Comparison of ENCODE assay signal across 11 cellular contexts in genomic region chr20:22268675-22269074, GRCh38.
"Had no signal": no experiment of that assay in that cellular context is flagged by ENCODE, and none has a peak within 500 bp of the region (broad histone marks: within the 10 kb centered on the region; RNA-seq: fewer than 3 reads in every experiment).

No MANE protein-coding gene starts in this region.

- H2AFZ ChIP-seq: GM23248, GM23338 had no signal

- H3K36me3 ChIP-seq: HAP-1 had no signal

- H3K4me3 ChIP-seq: GM23248, GM23338, HAP-1 had no signal

- H3K27ac ChIP-seq: GM23248 had no signal

- H3K9me3 ChIP-seq: HAP-1 had no signal

- FAIRE-seq: H1, H54 had no signal

- H3K4me1 ChIP-seq: HAP-1 had no signal

- H3K4me2 ChIP-seq: GM23338 had no signal

- H3K9ac ChIP-seq: GM23248 had no signal

- ATAC-seq: GM23338, HCT116 had no signal

- DNase-seq: GM23248, GOT3, H7, H9, HCEC 1CT, HFFc6 had no signal
